In the genomic region with DNA sequence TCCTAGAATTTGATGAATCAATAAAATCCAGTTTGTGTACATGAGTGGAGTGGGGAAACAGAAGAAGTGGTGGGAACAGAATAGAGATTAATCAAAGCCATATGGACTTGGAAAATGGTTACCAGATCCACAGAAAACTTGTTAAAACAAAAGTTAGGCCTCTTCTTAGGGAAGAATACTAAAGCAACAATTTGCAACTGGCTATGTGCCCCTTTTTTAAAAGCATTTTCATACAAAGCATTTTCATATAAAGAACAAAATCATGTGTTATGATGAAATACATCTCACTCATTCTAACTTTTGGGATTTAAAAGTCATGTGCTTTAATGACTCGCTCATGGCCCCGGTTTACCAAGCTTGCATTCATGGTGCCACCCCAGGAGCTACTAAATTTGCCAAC, we compare ENCODE assay signal across 17 cellular contexts.
DNase-seq lines count a peak whose midpoint lies in the region; ATAC-seq and TF ChIP-seq lines count a peak whose summit lies in the region.
"Had no signal": no experiment of that assay in that cellular context is flagged by ENCODE, and none has a peak within 500 bp of the region (broad histone marks: within the 10 kb centered on the region; RNA-seq: fewer than 3 reads in every experiment).

No MANE protein-coding gene starts in this region.

- H3K36me3 ChIP-seq in IMR-90 (ENCODE audit: control insufficient read depth, insufficient read depth, low read length), result no peaks in the 10 kb centered on the region
- H3K36me3 ChIP-seq in mesenchymal stem cell (ENCODE audit: control insufficient read depth in 1 of 2, insufficient read depth in 2 of 2, low read depth in 1 of 2, low read length in 2 of 2), result no peaks in the 10 kb centered on the region
- no peaks in the 10 kb centered on the region for H3K36me3 ChIP-seq in CD4-positive, alpha-beta memory T cell (ENCODE audit: insufficient read depth, low read length)
- no peaks in the 10 kb centered on the region for H3K36me3 ChIP-seq in WERI-Rb-1
- H3K36me3 ChIP-seq: HAP-1 had no signal

- no peak for ATAC-seq in IMR-90 (ENCODE audit: low read depth)
- ATAC-seq: CD8-positive, alpha-beta T cell; PC-3 had no signal

- intact Hi-C loops in IMR-90 (cut with micrococcal nuclease), result no loop called here
- intact Hi-C loops in CD4-positive, alpha-beta memory T cell (cut with micrococcal nuclease), result no loop called here

- H3K27me3 Mint-ChIP-seq in type B pancreatic cell, result no peaks in the 10 kb centered on the region
- no peaks in the 10 kb centered on the region for H3K27me3 Mint-ChIP-seq in CD4-positive, alpha-beta memory T cell

- no peak overlapping the region for H4K8ac ChIP-seq in IMR-90 (ENCODE audit: low read depth in 2 of 2, low read length in 2 of 2)
- H4K8ac ChIP-seq in mesenchymal stem cell (ENCODE audit: low read length), result no peak overlapping the region

- TF ChIP-seq CTCF in IMR-90 (conservative IDR thresholded peaks at IDR 0.05; ENCODE audit: low read depth, low read length) (no peak), type B pancreatic cell (conservative IDR thresholded peaks at IDR 0.05) (no peak), WERI-Rb-1 (IDR thresholded peaks at IDR 0.05; ENCODE audit: low read depth, low read length) (no peak)

- no CpG with 5 or more reads among the region's 2 CpGs for WGBS in IMR-90 (ENCODE audit: extremely low coverage in 2 of 2, insufficient read length in 1 of 2), 2 experiments
- 96% methylated on average over 2 of the region's 2 CpGs for WGBS in mesenchymal stem cell

- H3K9me3 Mint-ChIP-seq in type B pancreatic cell, result no peaks in the 10 kb centered on the region
- H3K9me3 Mint-ChIP-seq in CD4-positive, alpha-beta memory T cell, result no peaks in the 10 kb centered on the region
- H3K9me3 Mint-ChIP-seq: CD8-positive, alpha-beta T cell; IgD-negative memory B cell had no signal

- H2AK5ac ChIP-seq in IMR-90 (ENCODE audit: low read depth, low read length) (no peak overlapping the region), mesenchymal stem cell (ENCODE audit: low read length, severe bottlenecking) (no peak overlapping the region)

- H3K9ac ChIP-seq in IMR-90 (ENCODE audit: low read depth, low read length), result no peak overlapping the region
- H3K9ac ChIP-seq in mesenchymal stem cell (ENCODE audit: low read length), result peak overlapping the region; percentile 42

- no peak overlapping the region for H2BK5ac ChIP-seq in IMR-90 (ENCODE audit: low read depth, low read length, poor library complexity, severe bottlenecking)
- H2BK5ac ChIP-seq in mesenchymal stem cell (ENCODE audit: low read depth, low read length, poor library complexity, severe bottlenecking), result no peak overlapping the region

- in situ Hi-C loops in IMR-90 (cut with MboI; ENCODE audit: low sequenced_read_pairs), result no loop called here

- H3K4me1 ChIP-seq in IMR-90 (ENCODE audit: control insufficient read depth, insufficient read depth, low read length), result peaks cover 3% of the 10 kb centered on the region
- H3K4me1 ChIP-seq in mesenchymal stem cell (ENCODE audit: control insufficient read depth, insufficient read depth, low read depth, low read length), result peaks cover 8% of the 10 kb centered on the region
- peaks cover 12% of the 10 kb centered on the region for H3K4me1 ChIP-seq in CD4-positive, alpha-beta memory T cell (ENCODE audit: insufficient read depth, low read length)

- H3K14ac ChIP-seq in IMR-90 (replicated peaks; ENCODE audit: low read depth, low read length), result 0 out of 2 replicates have a peak overlapping the region, but pooled peaks have one; percentile 30
- no peak overlapping the region for H3K14ac ChIP-seq in mesenchymal stem cell (ENCODE audit: low read length in 2 of 2)

- no peaks in the 10 kb centered on the region for H3K27me3 ChIP-seq in IMR-90 (ENCODE audit: control insufficient read depth, insufficient read depth, low read length)
- no peaks in the 10 kb centered on the region for H3K27me3 ChIP-seq in mesenchymal stem cell (ENCODE audit: control insufficient read depth in 1 of 2, insufficient read depth in 1 of 2, low read length in 2 of 2)
- H3K27me3 ChIP-seq in CD4-positive, alpha-beta memory T cell (ENCODE audit: insufficient read depth, low read length), result no peaks in the 10 kb centered on the region
- H3K27me3 ChIP-seq in WERI-Rb-1 (ENCODE audit: insufficient read depth, low read depth, severe bottlenecking), result no peaks in the 10 kb centered on the region
- H3K27me3 ChIP-seq: SJCRH30 had no signal

- H3K4me3 ChIP-seq in IMR-90 (ENCODE audit: insufficient read depth, low read depth, low read length) (no peak overlapping the region), mesenchymal stem cell (ENCODE audit: insufficient read depth in 1 of 2, low read depth in 1 of 2, low read length in 2 of 2) (no peak overlapping the region), WERI-Rb-1 (ENCODE audit: low read depth, low read length) (no peak overlapping the region)
- H3K4me3 ChIP-seq in CD4-positive, alpha-beta memory T cell (ENCODE audit: low read length in 2 of 2), result no peak overlapping the region
- H3K4me3 ChIP-seq: HAP-1, SJCRH30 had no signal

- no TSS peak for BruUV-seq in IMR-90 (replicated peaks; lab: Mats Ljungman, UMichigan)

- H2BK15ac ChIP-seq in IMR-90 (ENCODE audit: low read depth, low read length) (no peak overlapping the region), mesenchymal stem cell (ENCODE audit: low read depth, poor library complexity, severe bottlenecking) (no peak overlapping the region)

- no peaks in the 10 kb centered on the region for H3K9me3 ChIP-seq in IMR-90 (ENCODE audit: control insufficient read depth, insufficient read depth, low read length)
- H3K9me3 ChIP-seq in mesenchymal stem cell (ENCODE audit: control insufficient read depth, low read length), result no peaks in the 10 kb centered on the region
- H3K9me3 ChIP-seq in CD4-positive, alpha-beta memory T cell (ENCODE audit: control insufficient read depth in 1 of 2, low read length in 2 of 2), result no peaks in the 10 kb centered on the region
- no peaks in the 10 kb centered on the region for H3K9me3 ChIP-seq in WERI-Rb-1 (ENCODE audit: severe bottlenecking)
- H3K9me3 ChIP-seq: HAP-1, SJCRH30 had no signal

- POLR2A ChIA-PET in IMR-90 (lab: Charles Lee; ENCODE audit: unreplicated experiment), result no interaction called here
- POLR2A ChIA-PET in CD4-positive, alpha-beta memory T cell (lab: Charles Lee; ENCODE audit: partially characterized antibody), result no interaction called here

- dilution Hi-C loops in IMR-90 (cut with HindIII; ENCODE audit: low sequenced_read_pairs, unreplicated experiment), result no loop called here

- H3K4me1 Mint-ChIP-seq in type B pancreatic cell (ENCODE audit: unreplicated experiment), result peaks cover 42% of the 10 kb centered on the region
- H3K4me1 Mint-ChIP-seq in CD4-positive, alpha-beta memory T cell, result peaks cover 8 to 11% (median 10%) of the 10 kb centered on the region in 4 donors

- no peak for TF ChIP-seq POLR2A in IMR-90 (IDR thresholded peaks at IDR 0.05; ENCODE audit: low read depth, low read length)
- no peak for TF ChIP-seq POLR2A in erythroblast (IDR thresholded peaks at IDR 0.05; ENCODE audit: low read length)

- H2AK9ac ChIP-seq in IMR-90 (replicated peaks; ENCODE audit: low read depth, low read length, poor library complexity), result no peak overlapping the region

- H3K9me1 ChIP-seq in IMR-90 (ENCODE audit: insufficient read depth, low read length), result peaks cover 7% of the 10 kb centered on the region; the same call in 1 of the 2 replicates

- H3K23ac ChIP-seq in IMR-90 (ENCODE audit: low read depth, low read length) (no peak overlapping the region), mesenchymal stem cell (ENCODE audit: low read length in 2 of 2) (no peak overlapping the region)

- H2BK20ac ChIP-seq in IMR-90 (ENCODE audit: low read depth, low read length), result no peak overlapping the region

- DNase-seq in IMR-90, result no peak
- peak; percentile 17 for DNase-seq in dedifferentiated amniotic fluid mesenchymal stem cell (ENCODE audit: extremely low spot score)
- DNase-seq in mesenchymal stem cell, result no peak
- DNase-seq in type B pancreatic cell (ENCODE audit: extremely low spot score, unreplicated experiment), result no peak
- no peak for DNase-seq in erythroblast (lab: John Stamatoyannopoulos, UW)
- DNase-seq in CD4-positive, alpha-beta memory T cell, result no peak
- no peak for DNase-seq in WERI-Rb-1
- DNase-seq: CD8-positive, alpha-beta T cell; DMS79; Kasumi-1; NCI-H1417; NCI-H187 treated with DMSO at 0.1 percent for 48 hours; NCI-H446 treated with DMSO at 0.1 percent for 48 hours; PC-3; SJCRH30 had no signal

- H3K36me3 Mint-ChIP-seq in type B pancreatic cell, result peaks cover 14% of the 10 kb centered on the region
- no peaks in the 10 kb centered on the region for H3K36me3 Mint-ChIP-seq in CD4-positive, alpha-beta memory T cell
- H3K36me3 Mint-ChIP-seq: CD8-positive, alpha-beta T cell; IgD-negative memory B cell had no signal

- H2BK120ac ChIP-seq in IMR-90 (ENCODE audit: low read depth, low read length) (no peak overlapping the region), mesenchymal stem cell (ENCODE audit: low read depth, low read length) (no peak overlapping the region)

- no peak overlapping the region for H3K56ac ChIP-seq in IMR-90 (ENCODE audit: extremely low read depth, insufficient read depth, low read length)

- TF ChIP-seq RAD21 in IMR-90 (IDR thresholded peaks at IDR 0.05; ENCODE audit: low read length), result no peak

- H2BK12ac ChIP-seq in mesenchymal stem cell (ENCODE audit: low read length in 2 of 2), result no peak overlapping the region

- no peak overlapping the region for H2AFZ ChIP-seq in IMR-90 (replicated peaks; ENCODE audit: low read length, poor library complexity)
- no peak overlapping the region for H2AFZ ChIP-seq in mesenchymal stem cell (ENCODE audit: low read depth, low read length)

- H3K4me2 ChIP-seq in IMR-90 (ENCODE audit: low read depth, low read length) (no peak overlapping the region), mesenchymal stem cell (ENCODE audit: low read length, poor library complexity, severe bottlenecking) (no peak overlapping the region)

- H3K27ac Mint-ChIP-seq in type B pancreatic cell, result peak overlapping the region; percentile 60
- no peak overlapping the region for H3K27ac Mint-ChIP-seq in CD4-positive, alpha-beta memory T cell
- H3K27ac Mint-ChIP-seq: CD8-positive, alpha-beta T cell had no signal

- CTCF ChIA-PET in IMR-90 (lab: Yijun Ruan, JAX), result no interaction called here
- CTCF ChIA-PET in CD4-positive, alpha-beta memory T cell (lab: Charles Lee; ENCODE audit: partially characterized antibody), result no interaction called here

- H3K27ac ChIP-seq in IMR-90 (ENCODE audit: insufficient read depth, low read length) (no peak overlapping the region), mesenchymal stem cell (ENCODE audit: low read length, poor library complexity, severe bottlenecking) (no peak overlapping the region), WERI-Rb-1 (no peak overlapping the region)
- no peak overlapping the region for H3K27ac ChIP-seq in CD4-positive, alpha-beta memory T cell (ENCODE audit: low read depth, low read length)
- H3K27ac ChIP-seq: SJCRH30 had no signal

- H3K4me3 Mint-ChIP-seq in type B pancreatic cell, result peak overlapping the region; percentile 10
- H3K4me3 Mint-ChIP-seq in CD4-positive, alpha-beta memory T cell, result no peak overlapping the region
- H3K4me3 Mint-ChIP-seq: CD8-positive, alpha-beta T cell; IgD-negative memory B cell had no signal

- H4K20me1 ChIP-seq in IMR-90 (ENCODE audit: insufficient read depth, low read length), result no peaks in the 10 kb centered on the region

- H3K18ac ChIP-seq in IMR-90 (ENCODE audit: low read depth, low read length), result no peak overlapping the region
- H3K18ac ChIP-seq in mesenchymal stem cell (ENCODE audit: low read depth in 1 of 2, low read length in 2 of 2), result no peak overlapping the region

- H3K4ac ChIP-seq in IMR-90 (ENCODE audit: low read depth, low read length) (no peak overlapping the region), mesenchymal stem cell (ENCODE audit: low read depth in 1 of 2, low read length in 2 of 2) (no peak overlapping the region)

- H4K91ac ChIP-seq in IMR-90 (ENCODE audit: insufficient read depth, low read depth, low read length) (no peak overlapping the region), mesenchymal stem cell (ENCODE audit: low read length) (no peak overlapping the region)

- no peaks in the 10 kb centered on the region for H3K79me1 ChIP-seq in IMR-90 (ENCODE audit: low read depth in 1 of 2, low read length in 2 of 2)
- peaks cover 22% of the 10 kb centered on the region for H3K79me1 ChIP-seq in mesenchymal stem cell (replicated peaks; ENCODE audit: low read length, poor library complexity, severe bottlenecking)

- H4K5ac ChIP-seq in IMR-90 (ENCODE audit: low read depth, low read length), result no peak overlapping the region
